Comparison of ENCODE assay signal across 1 cellular context in the genomic region with DNA sequence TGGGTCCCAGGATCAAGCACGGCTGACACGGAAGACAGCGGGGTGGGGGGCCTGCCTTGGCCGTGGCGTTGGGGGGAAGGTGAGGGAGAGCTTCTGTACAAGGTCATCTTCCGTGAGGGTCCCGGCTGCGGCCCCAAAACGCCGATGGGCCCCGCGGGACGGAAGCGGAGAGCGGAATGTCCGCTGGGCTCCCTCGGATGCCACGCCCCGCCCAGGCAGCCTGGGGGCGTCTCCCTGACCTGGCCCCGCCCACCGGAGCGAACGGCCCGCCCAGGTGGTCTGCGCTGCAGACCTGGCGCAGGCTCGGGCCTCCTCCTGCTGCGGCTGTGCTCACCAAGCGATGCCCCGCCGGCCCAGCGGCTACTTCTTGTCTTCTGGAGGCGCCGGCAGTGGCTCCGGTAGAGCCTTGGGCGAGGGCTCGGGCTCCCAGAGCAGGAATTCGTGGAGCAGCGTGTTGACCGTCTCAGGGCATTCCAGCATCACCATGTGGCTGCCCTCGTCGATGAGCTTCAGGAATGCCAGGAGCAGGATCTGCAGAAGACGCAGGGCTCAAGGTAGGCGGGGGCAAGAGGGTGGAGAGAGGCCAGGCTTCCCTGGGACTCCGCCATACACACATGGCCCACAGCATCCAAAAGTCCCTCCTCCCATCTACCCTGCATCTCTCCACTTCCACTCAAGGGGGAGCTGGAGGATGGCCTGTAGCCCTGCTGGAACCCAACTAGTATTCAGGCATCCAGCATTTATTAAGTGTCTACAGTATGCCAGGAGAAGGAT.
TF ChIP-seq lines count a peak whose summit lies in the region.

No MANE protein-coding gene starts in this region.

TF ChIP-seq in WTC11, 78 proteins besides CTCF, POLR2A, EP300 and RAD21 (continues in another document):
- TF ChIP-seq, protein P1, sequence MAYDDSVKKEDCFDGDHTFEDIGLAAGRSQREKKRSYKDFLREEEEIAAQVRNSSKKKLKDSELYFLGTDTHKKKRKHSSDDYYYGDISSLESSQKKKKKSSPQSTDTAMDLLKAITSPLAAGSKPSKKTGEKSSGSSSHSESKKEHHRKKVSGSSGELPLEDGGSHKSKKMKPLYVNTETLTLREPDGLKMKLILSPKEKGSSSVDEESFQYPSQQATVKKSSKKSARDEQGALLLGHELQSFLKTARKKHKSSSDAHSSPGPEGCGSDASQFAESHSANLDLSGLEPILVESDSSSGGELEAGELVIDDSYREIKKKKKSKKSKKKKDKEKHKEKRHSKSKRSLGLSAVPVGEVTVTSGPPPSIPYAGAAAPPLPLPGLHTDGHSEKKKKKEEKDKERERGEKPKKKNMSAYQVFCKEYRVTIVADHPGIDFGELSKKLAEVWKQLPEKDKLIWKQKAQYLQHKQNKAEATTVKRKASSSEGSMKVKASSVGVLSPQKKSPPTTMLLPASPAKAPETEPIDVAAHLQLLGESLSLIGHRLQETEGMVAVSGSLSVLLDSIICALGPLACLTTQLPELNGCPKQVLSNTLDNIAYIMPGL (CRISPR knock-in tag; IDR thresholded peaks at IDR 0.05), result peak; percentile 92
- no peak for TF ChIP-seq CBFB (CRISPR knock-in tag; IDR thresholded peaks at IDR 0.05; ENCODE audit: low read depth)
- no peak for TF ChIP-seq HMGA2 (CRISPR knock-in tag; IDR thresholded peaks at IDR 0.05)
- TF ChIP-seq, protein P2, sequence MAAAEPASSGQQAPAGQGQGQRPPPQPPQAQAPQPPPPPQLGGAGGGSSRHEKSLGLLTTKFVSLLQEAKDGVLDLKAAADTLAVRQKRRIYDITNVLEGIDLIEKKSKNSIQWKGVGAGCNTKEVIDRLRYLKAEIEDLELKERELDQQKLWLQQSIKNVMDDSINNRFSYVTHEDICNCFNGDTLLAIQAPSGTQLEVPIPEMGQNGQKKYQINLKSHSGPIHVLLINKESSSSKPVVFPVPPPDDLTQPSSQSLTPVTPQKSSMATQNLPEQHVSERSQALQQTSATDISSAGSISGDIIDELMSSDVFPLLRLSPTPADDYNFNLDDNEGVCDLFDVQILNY (CRISPR knock-in tag; IDR thresholded peaks at IDR 0.05), result peak; percentile 69; the same call in 1 of the 2 replicates
- TF ChIP-seq, protein P3, sequence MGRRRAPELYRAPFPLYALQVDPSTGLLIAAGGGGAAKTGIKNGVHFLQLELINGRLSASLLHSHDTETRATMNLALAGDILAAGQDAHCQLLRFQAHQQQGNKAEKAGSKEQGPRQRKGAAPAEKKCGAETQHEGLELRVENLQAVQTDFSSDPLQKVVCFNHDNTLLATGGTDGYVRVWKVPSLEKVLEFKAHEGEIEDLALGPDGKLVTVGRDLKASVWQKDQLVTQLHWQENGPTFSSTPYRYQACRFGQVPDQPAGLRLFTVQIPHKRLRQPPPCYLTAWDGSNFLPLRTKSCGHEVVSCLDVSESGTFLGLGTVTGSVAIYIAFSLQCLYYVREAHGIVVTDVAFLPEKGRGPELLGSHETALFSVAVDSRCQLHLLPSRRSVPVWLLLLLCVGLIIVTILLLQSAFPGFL (CRISPR knock-in tag; IDR thresholded peaks at IDR 0.05; ENCODE audit: borderline replicate concordance), result no peak
- TF ChIP-seq RELA (CRISPR knock-in tag; IDR thresholded peaks at IDR 0.05; ENCODE audit: borderline replicate concordance), result 0 out of 2 replicates have a peak, but pooled peaks have one; percentile 40
- TF ChIP-seq MYBL2 (CRISPR knock-in tag; IDR thresholded peaks at IDR 0.05), result no peak
- TF ChIP-seq CREM (CRISPR knock-in tag; IDR thresholded peaks at IDR 0.05), result peak; percentile 63; the same call in 1 of the 2 replicates
- TF ChIP-seq, protein P4, sequence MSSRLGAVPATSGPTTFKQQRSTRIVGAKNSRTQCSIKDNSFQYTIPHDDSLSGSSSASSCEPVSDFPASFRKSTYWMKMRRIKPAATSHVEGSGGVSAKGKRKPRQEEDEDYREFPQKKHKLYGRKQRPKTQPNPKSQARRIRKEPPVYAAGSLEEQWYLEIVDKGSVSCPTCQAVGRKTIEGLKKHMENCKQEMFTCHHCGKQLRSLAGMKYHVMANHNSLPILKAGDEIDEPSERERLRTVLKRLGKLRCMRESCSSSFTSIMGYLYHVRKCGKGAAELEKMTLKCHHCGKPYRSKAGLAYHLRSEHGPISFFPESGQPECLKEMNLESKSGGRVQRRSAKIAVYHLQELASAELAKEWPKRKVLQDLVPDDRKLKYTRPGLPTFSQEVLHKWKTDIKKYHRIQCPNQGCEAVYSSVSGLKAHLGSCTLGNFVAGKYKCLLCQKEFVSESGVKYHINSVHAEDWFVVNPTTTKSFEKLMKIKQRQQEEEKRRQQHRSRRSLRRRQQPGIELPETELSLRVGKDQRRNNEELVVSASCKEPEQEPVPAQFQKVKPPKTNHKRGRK (CRISPR knock-in tag; IDR thresholded peaks at IDR 0.05; ENCODE audit: borderline replicate concordance), result no peak
- TF ChIP-seq OVOL2 (CRISPR knock-in tag; IDR thresholded peaks at IDR 0.05; ENCODE audit: borderline replicate concordance), result no peak
- TF ChIP-seq PRRX2 (CRISPR knock-in tag; IDR thresholded peaks at IDR 0.05), result no peak
- TF ChIP-seq NFYB (CRISPR knock-in tag; conservative IDR thresholded peaks at IDR 0.05; ENCODE audit: low read depth), result no peak
- TF ChIP-seq, protein P5, sequence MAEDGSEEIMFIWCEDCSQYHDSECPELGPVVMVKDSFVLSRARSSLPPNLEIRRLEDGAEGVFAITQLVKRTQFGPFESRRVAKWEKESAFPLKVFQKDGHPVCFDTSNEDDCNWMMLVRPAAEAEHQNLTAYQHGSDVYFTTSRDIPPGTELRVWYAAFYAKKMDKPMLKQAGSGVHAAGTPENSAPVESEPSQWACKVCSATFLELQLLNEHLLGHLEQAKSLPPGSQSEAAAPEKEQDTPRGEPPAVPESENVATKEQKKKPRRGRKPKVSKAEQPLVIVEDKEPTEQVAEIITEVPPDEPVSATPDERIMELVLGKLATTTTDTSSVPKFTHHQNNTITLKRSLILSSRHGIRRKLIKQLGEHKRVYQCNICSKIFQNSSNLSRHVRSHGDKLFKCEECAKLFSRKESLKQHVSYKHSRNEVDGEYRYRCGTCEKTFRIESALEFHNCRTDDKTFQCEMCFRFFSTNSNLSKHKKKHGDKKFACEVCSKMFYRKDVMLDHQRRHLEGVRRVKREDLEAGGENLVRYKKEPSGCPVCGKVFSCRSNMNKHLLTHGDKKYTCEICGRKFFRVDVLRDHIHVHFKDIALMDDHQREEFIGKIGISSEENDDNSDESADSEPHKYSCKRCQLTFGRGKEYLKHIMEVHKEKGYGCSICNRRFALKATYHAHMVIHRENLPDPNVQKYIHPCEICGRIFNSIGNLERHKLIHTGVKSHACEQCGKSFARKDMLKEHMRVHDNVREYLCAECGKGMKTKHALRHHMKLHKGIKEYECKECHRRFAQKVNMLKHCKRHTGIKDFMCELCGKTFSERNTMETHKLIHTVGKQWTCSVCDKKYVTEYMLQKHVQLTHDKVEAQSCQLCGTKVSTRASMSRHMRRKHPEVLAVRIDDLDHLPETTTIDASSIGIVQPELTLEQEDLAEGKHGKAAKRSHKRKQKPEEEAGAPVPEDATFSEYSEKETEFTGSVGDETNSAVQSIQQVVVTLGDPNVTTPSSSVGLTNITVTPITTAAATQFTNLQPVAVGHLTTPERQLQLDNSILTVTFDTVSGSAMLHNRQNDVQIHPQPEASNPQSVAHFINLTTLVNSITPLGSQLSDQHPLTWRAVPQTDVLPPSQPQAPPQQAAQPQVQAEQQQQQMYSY (CRISPR knock-in tag; IDR thresholded peaks at IDR 0.05), result no peak
- TF ChIP-seq IRF2 (CRISPR knock-in tag; IDR thresholded peaks at IDR 0.05; ENCODE audit: borderline replicate concordance, low read depth), result no peak
- peak; percentile 75; the same call in 1 of the 2 replicates for TF ChIP-seq TP53 (CRISPR knock-in tag; IDR thresholded peaks at IDR 0.05)
- TF ChIP-seq ZNF121 (CRISPR knock-in tag; IDR thresholded peaks at IDR 0.05), result peak; percentile 92
- no peak for TF ChIP-seq FOXP1 (CRISPR knock-in tag; IDR thresholded peaks at IDR 0.05; ENCODE audit: borderline replicate concordance)
- no peak for TF ChIP-seq SOX15 (CRISPR knock-in tag; IDR thresholded peaks at IDR 0.05)
- TF ChIP-seq, protein P6, sequence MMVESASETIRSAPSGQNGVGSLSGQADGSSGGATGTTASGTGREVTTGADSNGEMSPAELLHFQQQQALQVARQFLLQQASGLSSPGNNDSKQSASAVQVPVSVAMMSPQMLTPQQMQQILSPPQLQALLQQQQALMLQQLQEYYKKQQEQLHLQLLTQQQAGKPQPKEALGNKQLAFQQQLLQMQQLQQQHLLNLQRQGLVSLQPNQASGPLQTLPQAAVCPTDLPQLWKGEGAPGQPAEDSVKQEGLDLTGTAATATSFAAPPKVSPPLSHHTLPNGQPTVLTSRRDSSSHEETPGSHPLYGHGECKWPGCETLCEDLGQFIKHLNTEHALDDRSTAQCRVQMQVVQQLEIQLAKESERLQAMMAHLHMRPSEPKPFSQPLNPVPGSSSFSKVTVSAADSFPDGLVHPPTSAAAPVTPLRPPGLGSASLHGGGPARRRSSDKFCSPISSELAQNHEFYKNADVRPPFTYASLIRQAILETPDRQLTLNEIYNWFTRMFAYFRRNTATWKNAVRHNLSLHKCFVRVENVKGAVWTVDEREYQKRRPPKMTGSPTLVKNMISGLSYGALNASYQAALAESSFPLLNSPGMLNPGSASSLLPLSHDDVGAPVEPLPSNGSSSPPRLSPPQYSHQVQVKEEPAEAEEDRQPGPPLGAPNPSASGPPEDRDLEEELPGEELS (CRISPR knock-in tag; IDR thresholded peaks at IDR 0.05), result no peak; the same call in 1 of the 2 replicates
- TF ChIP-seq, protein P7, sequence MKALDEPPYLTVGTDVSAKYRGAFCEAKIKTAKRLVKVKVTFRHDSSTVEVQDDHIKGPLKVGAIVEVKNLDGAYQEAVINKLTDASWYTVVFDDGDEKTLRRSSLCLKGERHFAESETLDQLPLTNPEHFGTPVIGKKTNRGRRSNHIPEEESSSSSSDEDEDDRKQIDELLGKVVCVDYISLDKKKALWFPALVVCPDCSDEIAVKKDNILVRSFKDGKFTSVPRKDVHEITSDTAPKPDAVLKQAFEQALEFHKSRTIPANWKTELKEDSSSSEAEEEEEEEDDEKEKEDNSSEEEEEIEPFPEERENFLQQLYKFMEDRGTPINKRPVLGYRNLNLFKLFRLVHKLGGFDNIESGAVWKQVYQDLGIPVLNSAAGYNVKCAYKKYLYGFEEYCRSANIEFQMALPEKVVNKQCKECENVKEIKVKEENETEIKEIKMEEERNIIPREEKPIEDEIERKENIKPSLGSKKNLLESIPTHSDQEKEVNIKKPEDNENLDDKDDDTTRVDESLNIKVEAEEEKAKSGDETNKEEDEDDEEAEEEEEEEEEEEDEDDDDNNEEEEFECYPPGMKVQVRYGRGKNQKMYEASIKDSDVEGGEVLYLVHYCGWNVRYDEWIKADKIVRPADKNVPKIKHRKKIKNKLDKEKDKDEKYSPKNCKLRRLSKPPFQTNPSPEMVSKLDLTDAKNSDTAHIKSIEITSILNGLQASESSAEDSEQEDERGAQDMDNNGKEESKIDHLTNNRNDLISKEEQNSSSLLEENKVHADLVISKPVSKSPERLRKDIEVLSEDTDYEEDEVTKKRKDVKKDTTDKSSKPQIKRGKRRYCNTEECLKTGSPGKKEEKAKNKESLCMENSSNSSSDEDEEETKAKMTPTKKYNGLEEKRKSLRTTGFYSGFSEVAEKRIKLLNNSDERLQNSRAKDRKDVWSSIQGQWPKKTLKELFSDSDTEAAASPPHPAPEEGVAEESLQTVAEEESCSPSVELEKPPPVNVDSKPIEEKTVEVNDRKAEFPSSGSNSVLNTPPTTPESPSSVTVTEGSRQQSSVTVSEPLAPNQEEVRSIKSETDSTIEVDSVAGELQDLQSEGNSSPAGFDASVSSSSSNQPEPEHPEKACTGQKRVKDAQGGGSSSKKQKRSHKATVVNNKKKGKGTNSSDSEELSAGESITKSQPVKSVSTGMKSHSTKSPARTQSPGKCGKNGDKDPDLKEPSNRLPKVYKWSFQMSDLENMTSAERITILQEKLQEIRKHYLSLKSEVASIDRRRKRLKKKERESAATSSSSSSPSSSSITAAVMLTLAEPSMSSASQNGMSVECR (CRISPR knock-in tag; IDR thresholded peaks at IDR 0.05; ENCODE audit: borderline replicate concordance), result 0 out of 2 replicates have a peak, but pooled peaks have one; percentile 42
- TF ChIP-seq, protein P8, sequence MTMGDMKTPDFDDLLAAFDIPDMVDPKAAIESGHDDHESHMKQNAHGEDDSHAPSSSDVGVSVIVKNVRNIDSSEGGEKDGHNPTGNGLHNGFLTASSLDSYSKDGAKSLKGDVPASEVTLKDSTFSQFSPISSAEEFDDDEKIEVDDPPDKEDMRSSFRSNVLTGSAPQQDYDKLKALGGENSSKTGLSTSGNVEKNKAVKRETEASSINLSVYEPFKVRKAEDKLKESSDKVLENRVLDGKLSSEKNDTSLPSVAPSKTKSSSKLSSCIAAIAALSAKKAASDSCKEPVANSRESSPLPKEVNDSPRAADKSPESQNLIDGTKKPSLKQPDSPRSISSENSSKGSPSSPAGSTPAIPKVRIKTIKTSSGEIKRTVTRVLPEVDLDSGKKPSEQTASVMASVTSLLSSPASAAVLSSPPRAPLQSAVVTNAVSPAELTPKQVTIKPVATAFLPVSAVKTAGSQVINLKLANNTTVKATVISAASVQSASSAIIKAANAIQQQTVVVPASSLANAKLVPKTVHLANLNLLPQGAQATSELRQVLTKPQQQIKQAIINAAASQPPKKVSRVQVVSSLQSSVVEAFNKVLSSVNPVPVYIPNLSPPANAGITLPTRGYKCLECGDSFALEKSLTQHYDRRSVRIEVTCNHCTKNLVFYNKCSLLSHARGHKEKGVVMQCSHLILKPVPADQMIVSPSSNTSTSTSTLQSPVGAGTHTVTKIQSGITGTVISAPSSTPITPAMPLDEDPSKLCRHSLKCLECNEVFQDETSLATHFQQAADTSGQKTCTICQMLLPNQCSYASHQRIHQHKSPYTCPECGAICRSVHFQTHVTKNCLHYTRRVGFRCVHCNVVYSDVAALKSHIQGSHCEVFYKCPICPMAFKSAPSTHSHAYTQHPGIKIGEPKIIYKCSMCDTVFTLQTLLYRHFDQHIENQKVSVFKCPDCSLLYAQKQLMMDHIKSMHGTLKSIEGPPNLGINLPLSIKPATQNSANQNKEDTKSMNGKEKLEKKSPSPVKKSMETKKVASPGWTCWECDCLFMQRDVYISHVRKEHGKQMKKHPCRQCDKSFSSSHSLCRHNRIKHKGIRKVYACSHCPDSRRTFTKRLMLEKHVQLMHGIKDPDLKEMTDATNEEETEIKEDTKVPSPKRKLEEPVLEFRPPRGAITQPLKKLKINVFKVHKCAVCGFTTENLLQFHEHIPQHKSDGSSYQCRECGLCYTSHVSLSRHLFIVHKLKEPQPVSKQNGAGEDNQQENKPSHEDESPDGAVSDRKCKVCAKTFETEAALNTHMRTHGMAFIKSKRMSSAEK (CRISPR knock-in tag; IDR thresholded peaks at IDR 0.05; ENCODE audit: borderline replicate concordance), result no peak; the same call in 1 of the 2 replicates
- no peak for TF ChIP-seq GABPB1 (CRISPR knock-in tag; IDR thresholded peaks at IDR 0.05)
- TF ChIP-seq, protein P9, sequence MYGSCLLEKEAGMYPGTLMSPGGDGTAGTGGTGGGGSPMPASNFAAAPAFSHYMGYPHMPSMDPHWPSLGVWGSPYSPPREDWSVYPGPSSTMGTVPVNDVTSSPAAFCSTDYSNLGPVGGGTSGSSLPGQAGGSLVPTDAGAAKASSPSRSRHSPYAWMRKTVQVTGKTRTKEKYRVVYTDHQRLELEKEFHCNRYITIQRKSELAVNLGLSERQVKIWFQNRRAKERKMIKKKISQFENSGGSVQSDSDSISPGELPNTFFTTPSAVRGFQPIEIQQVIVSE (CRISPR knock-in tag; IDR thresholded peaks at IDR 0.05; ENCODE audit: borderline replicate concordance), result no peak
- TF ChIP-seq, protein P10, sequence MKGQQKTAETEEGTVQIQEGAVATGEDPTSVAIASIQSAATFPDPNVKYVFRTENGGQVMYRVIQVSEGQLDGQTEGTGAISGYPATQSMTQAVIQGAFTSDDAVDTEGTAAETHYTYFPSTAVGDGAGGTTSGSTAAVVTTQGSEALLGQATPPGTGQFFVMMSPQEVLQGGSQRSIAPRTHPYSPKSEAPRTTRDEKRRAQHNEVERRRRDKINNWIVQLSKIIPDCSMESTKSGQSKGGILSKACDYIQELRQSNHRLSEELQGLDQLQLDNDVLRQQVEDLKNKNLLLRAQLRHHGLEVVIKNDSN (CRISPR knock-in tag; IDR thresholded peaks at IDR 0.05), result peak; percentile 48; the same call in 1 of the 2 replicates
